In the genomic region with DNA sequence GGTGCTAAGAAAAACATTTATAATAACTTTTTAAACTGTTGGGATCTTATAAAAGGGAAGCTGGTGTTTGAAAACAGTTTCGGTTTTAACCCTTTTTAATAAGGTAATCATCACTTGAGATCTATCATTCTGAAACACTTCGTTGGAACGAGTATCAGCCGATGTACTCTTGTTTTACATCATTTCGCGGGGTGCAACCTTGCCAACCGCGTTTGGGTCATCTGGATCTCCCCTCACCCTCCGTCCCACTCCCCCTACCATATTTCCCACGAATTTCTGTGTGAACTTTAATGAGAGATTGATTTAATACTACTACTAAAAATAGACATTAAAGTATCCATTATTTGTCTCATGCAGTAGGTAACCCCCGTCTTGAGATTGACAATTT, we compare ENCODE assay signal across 8 cellular contexts. TPM values are rescaled to one million over a fixed set of nuclear protein-coding genes. Genes with fewer than 3 reads are reported as not detected.
DNase-seq lines count a peak whose midpoint lies in the region; ATAC-seq, FAIRE-seq and TF ChIP-seq lines count a peak whose summit lies in the region.

No MANE protein-coding gene starts in this region.

- H3K9me3 ChIP-seq in kidney (ENCODE audit: control insufficient read depth in 1 of 2, low read length in 2 of 2): no peaks in the 10 kb centered on the region

- no peaks in the 10 kb centered on the region for H3K27me3 Mint-ChIP-seq in stimulated activated naive B cell treated with anti-CD40 and anti-IgM and Interleukin-4, amounts not matched to agents 10 μg/mL and 1 μg/mL and 100 μg/mL, for 72 hours

- H3K4me3 ChIP-seq in LNCaP clone FGC (ENCODE audit: low read depth, low read length): peak overlapping the region; percentile 91
- H3K4me3 ChIP-seq in kidney (ENCODE audit: low read length in 2 of 2): peak overlapping the region; percentile 89 to 98

- H3K9ac ChIP-seq in kidney (ENCODE audit: low read length in 2 of 2): peak overlapping the region; percentile 68 to 95

- no peaks in the 10 kb centered on the region for H3K36me3 ChIP-seq in kidney (ENCODE audit: control insufficient read depth in 1 of 2, insufficient read depth in 2 of 2, low read length in 2 of 2)

- DNase-seq in ELR (ENCODE audit: low read depth) (peak; percentile 38), LNCaP clone FGC (ENCODE audit: low read depth) (no peak), kidney (no peak)
- peak in 1 of 2 donors; percentile 46 for DNase-seq in activated naive CD4-positive, alpha-beta T cell treated with anti-CD3 and anti-CD28 coated beads, Interleukin-2, amount 50 U/mL, for 72 hours (ENCODE audit: low spot score in 2 of 2)
- DNase-seq in stimulated activated naive B cell treated with anti-CD40 and anti-IgM and Interleukin-4, amounts not matched to agents 10 μg/mL and 1 μg/mL and 100 μg/mL, for 72 hours: peak; percentile 13
- DNase-seq in effector CD8-positive, alpha-beta T cell (lab: John Stamatoyannopoulos, UW): no peak

- peak overlapping the region; percentile 91 to 94 for H3K4me3 Mint-ChIP-seq in stimulated activated naive B cell treated with anti-CD40 and anti-IgM and Interleukin-4, amounts not matched to agents 10 μg/mL and 1 μg/mL and 100 μg/mL, for 72 hours

- peaks cover 20 to 37% of the 10 kb centered on the region in 2 donors for H3K36me3 Mint-ChIP-seq in activated naive CD4-positive, alpha-beta T cell treated with anti-CD3 and anti-CD28 coated beads, Interleukin-2, amount 50 U/mL, for 72 hours
- peaks cover 15 to 28% of the 10 kb centered on the region in 2 donors for H3K36me3 Mint-ChIP-seq in stimulated activated naive B cell treated with anti-CD40 and anti-IgM and Interleukin-4, amounts not matched to agents 10 μg/mL and 1 μg/mL and 100 μg/mL, for 72 hours

- TF ChIP-seq CTCF in LNCaP clone FGC (IDR thresholded peaks at IDR 0.05; ENCODE audit: control insufficient read depth, extremely low read depth, insufficient read depth): no peak
- no peak for TF ChIP-seq CTCF in kidney (IDR thresholded peaks at IDR 0.05; ENCODE audit: borderline replicate concordance, extremely low read depth, insufficient read depth)

- peaks cover 0 to 5% of the 10 kb centered on the region in 2 donors for H3K9me3 Mint-ChIP-seq in activated naive CD4-positive, alpha-beta T cell treated with anti-CD3 and anti-CD28 coated beads, Interleukin-2, amount 50 U/mL, for 72 hours
- H3K9me3 Mint-ChIP-seq in stimulated activated naive B cell treated with anti-CD40 and anti-IgM and Interleukin-4, amounts not matched to agents 10 μg/mL and 1 μg/mL and 100 μg/mL, for 72 hours: no peaks in the 10 kb centered on the region

- FAIRE-seq in kidney (lab: Jason Lieb, UNC): no peak

- peak overlapping the region; percentile 88 to 91 for H3K27ac ChIP-seq in kidney (ENCODE audit: low read depth in 2 of 2, low read length in 2 of 2)

- H3K4me1 Mint-ChIP-seq in stimulated activated naive B cell treated with anti-CD40 and anti-IgM and Interleukin-4, amounts not matched to agents 10 μg/mL and 1 μg/mL and 100 μg/mL, for 72 hours: peaks cover 27 to 48% of the 10 kb centered on the region in 2 donors

- peak overlapping the region; percentile 96 to 100 for H3K27ac Mint-ChIP-seq in activated naive CD4-positive, alpha-beta T cell treated with anti-CD3 and anti-CD28 coated beads, Interleukin-2, amount 50 U/mL, for 72 hours
- H3K27ac Mint-ChIP-seq in stimulated activated naive B cell treated with anti-CD40 and anti-IgM and Interleukin-4, amounts not matched to agents 10 μg/mL and 1 μg/mL and 100 μg/mL, for 72 hours: peak overlapping the region; percentile 98

- peaks cover 4 to 19% of the 10 kb centered on the region in 2 donors for H3K4me1 ChIP-seq in kidney (ENCODE audit: control insufficient read depth in 1 of 2, insufficient read depth in 1 of 2, low read depth in 1 of 2, low read length in 2 of 2)

- no peak for ATAC-seq in activated naive CD4-positive, alpha-beta T cell treated with anti-CD3 and anti-CD28 coated beads, Interleukin-2, amount 50 U/mL, for 72 hours
- no peak for ATAC-seq in stimulated activated naive B cell treated with anti-CD40 and anti-IgM and Interleukin-4, amounts not matched to agents 10 μg/mL and 1 μg/mL and 100 μg/mL, for 72 hours (replicated peaks)
- ATAC-seq in HG03521 (IDR thresholded peaks at IDR 0.05; ENCODE audit: unreplicated experiment): no peak
- no peak for ATAC-seq in GM18511 (IDR thresholded peaks at IDR 0.05; ENCODE audit: unreplicated experiment)

- intact Hi-C loops in kidney (cut with DNase I): no loop called here

RNA-seq across cellular contexts. Expression of gene CREB1, which starts 1.3 kb away (rescaled TPM):
- total RNA-seq in activated naive CD4-positive, alpha-beta T cell treated with anti-CD3 and anti-CD28 coated beads, Interleukin-2, amount 50 U/mL, for 72 hours: 10 to 100 TPM; 68.1 to 89.3 TPM
- total RNA-seq in kidney: 63.8 TPM
- polyA plus RNA-seq in kidney (ENCODE audit: insufficient read depth, low read depth, low replicate concordance): 8.9 TPM

Comparison
In these comparisons a context has a peak if more than half of its experiments do, and no peak if none do; other contexts are left out.
1. DNase-seq: peak in ELR (single experiment) and stimulated activated naive B cell treated with anti-CD40 and anti-IgM and Interleukin-4, amounts not matched to agents 10 μg/mL and 1 μg/mL and 100 μg/mL, for 72 hours (single experiment); none in LNCaP clone FGC (single experiment), kidney (single experiment) and effector CD8-positive, alpha-beta T cell (single experiment).